Comparison of ENCODE assay signal across 20 cellular contexts in genomic region chr10:4215485-4215884, GRCh38.
DNase-seq lines count a peak whose midpoint lies in the region; ATAC-seq and TF ChIP-seq lines count a peak whose summit lies in the region.
"Had no signal": no experiment of that assay in that cellular context is flagged by ENCODE, and none has a peak within 500 bp of the region (broad histone marks: within the 10 kb centered on the region; RNA-seq: fewer than 3 reads in every experiment).

No MANE protein-coding gene starts in this region.

- peaks cover 0 to 5% of the 10 kb centered on the region in 2 donors for H3K27me3 Mint-ChIP-seq in stimulated activated naive B cell treated with anti-CD40 and anti-IgM and Interleukin-4, amounts not matched to agents 10 μg/mL and 1 μg/mL and 100 μg/mL, for 72 hours

- H3K9me3 Mint-ChIP-seq in stimulated activated naive B cell treated with anti-CD40 and anti-IgM and Interleukin-4, amounts not matched to agents 10 μg/mL and 1 μg/mL and 100 μg/mL, for 72 hours, result peaks cover 1 to 3% of the 10 kb centered on the region in 2 donors
- H3K9me3 Mint-ChIP-seq: HFFc6 had no signal

- peaks cover 6 to 17% of the 10 kb centered on the region in 2 donors for H3K4me1 Mint-ChIP-seq in stimulated activated naive B cell treated with anti-CD40 and anti-IgM and Interleukin-4, amounts not matched to agents 10 μg/mL and 1 μg/mL and 100 μg/mL, for 72 hours

- no peak overlapping the region for H3K4me3 Mint-ChIP-seq in stimulated activated naive B cell treated with anti-CD40 and anti-IgM and Interleukin-4, amounts not matched to agents 10 μg/mL and 1 μg/mL and 100 μg/mL, for 72 hours
- H3K4me3 Mint-ChIP-seq: HFFc6 had no signal

- H3K4me3 ChIP-seq in fibroblast of mammary gland (ENCODE audit: control insufficient read depth, low read depth, low read length), result no peak overlapping the region
- H3K4me3 ChIP-seq: BLaER1, MG63, PC-9 had no signal

- TF ChIP-seq CTCF in fibroblast of mammary gland (conservative IDR thresholded peaks at IDR 0.05; ENCODE audit: control insufficient read depth, insufficient read depth, low read depth, low read length), result no peak

- no peak for DNase-seq in activated CD4-positive, CD25-positive, alpha-beta regulatory T cell treated with anti-CD3 and anti-CD28 coated beads, Interleukin-2, amount 50 U/mL, for 72 hours
- DNase-seq in NOMO-1 treated with dmso at 0.1 percent for 144 hours (lab: John Stamatoyannopoulos, UW; ENCODE audit: unreplicated experiment) (peak; percentile 3), fibroblast of mammary gland (ENCODE audit: low read depth) (peak; percentile 37), DMS153 treated with DMSO at 0.1 percent for 48 hours (lab: John Stamatoyannopoulos, UW; ENCODE audit: unreplicated experiment) (no peak)
- DNase-seq in stimulated activated naive B cell treated with anti-CD40 and anti-IgM and Interleukin-4, amounts not matched to agents 10 μg/mL and 1 μg/mL and 100 μg/mL, for 72 hours, result no peak
- DNase-seq: DMS 273 treated with DMSO at 0.1 percent for 48 hours; GOT3; KG1; MG63; NCI-H1092 treated with DMSO at 0.1 percent for 48 hours; NCI-H1694 treated with DMSO at 0.1 percent for 48 hours; NCI-H69; NK-92 treated with Interleukin-12 subunit alpha and Interleukin-12 subunit beta, amount 100 ng/mL, for 24 hours; PC-9 had no signal

- peak; percentile 21 to 25 for ATAC-seq in activated CD4-positive, CD25-positive, alpha-beta regulatory T cell treated with anti-CD3 and anti-CD28 coated beads, Interleukin-2, amount 50 U/mL, for 24 hours
- ATAC-seq in stimulated activated naive B cell treated with anti-CD40 and anti-IgM and Interleukin-4, amounts not matched to agents 10 μg/mL and 1 μg/mL and 100 μg/mL, for 72 hours (replicated peaks), result no peak
- no peak for ATAC-seq in HG02884 (IDR thresholded peaks at IDR 0.05; ENCODE audit: unreplicated experiment)
- ATAC-seq in GM19395 (IDR thresholded peaks at IDR 0.05; ENCODE audit: unreplicated experiment), result no peak
- ATAC-seq: Right ventricle myocardium inferior had no signal

- H3K27ac Mint-ChIP-seq in stimulated activated naive B cell treated with anti-CD40 and anti-IgM and Interleukin-4, amounts not matched to agents 10 μg/mL and 1 μg/mL and 100 μg/mL, for 72 hours, result peak overlapping the region; percentile 28
- H3K27ac Mint-ChIP-seq: HFFc6 had no signal

- peaks cover under 1 to 1% of the 10 kb centered on the region in 2 donors for H3K36me3 Mint-ChIP-seq in stimulated activated naive B cell treated with anti-CD40 and anti-IgM and Interleukin-4, amounts not matched to agents 10 μg/mL and 1 μg/mL and 100 μg/mL, for 72 hours

Comparison
In these comparisons a context has a peak if more than half of its experiments do, and no peak if none do; other contexts are left out.
1. ATAC-seq: peak in activated CD4-positive, CD25-positive, alpha-beta regulatory T cell treated with anti-CD3 and anti-CD28 coated beads, Interleukin-2, amount 50 U/mL, for 24 hours (2 of 2); none in stimulated activated naive B cell treated with anti-CD40 and anti-IgM and Interleukin-4, amounts not matched to agents 10 μg/mL and 1 μg/mL and 100 μg/mL, for 72 hours (0 of 2), HG02884 (single experiment) and GM19395 (single experiment).
2. DNase-seq: peak in NOMO-1 treated with dmso at 0.1 percent for 144 hours (single experiment) and fibroblast of mammary gland (single experiment); none in activated CD4-positive, CD25-positive, alpha-beta regulatory T cell treated with anti-CD3 and anti-CD28 coated beads, Interleukin-2, amount 50 U/mL, for 72 hours (single experiment), stimulated activated naive B cell treated with anti-CD40 and anti-IgM and Interleukin-4, amounts not matched to agents 10 μg/mL and 1 μg/mL and 100 μg/mL, for 72 hours (single experiment) and DMS153 treated with DMSO at 0.1 percent for 48 hours (single experiment).